Comparison of ENCODE assay signal across 7 cellular contexts in the genomic region with DNA sequence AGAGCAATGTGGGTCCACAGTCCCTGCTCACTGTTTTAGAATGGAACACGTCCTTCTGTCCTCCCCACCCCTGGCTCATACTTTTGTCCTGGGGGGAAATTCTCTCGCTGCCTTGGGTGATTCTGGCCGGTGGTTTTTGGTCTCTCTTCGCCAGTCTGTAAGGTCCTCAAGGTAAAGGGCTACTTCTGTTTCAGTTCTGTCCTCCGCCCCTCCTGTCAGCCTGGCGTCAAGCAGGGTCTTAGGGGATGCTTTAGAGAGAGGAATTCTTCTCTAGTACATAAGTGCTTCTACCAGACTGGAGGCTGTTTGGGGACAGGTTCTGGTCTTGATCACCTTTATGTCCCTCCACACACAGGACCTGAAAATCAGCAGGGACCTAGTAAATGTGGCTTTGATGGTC. TPM values are rescaled to one million over a fixed set of nuclear protein-coding genes. Genes with fewer than 3 reads are reported as not detected.
DNase-seq lines count a peak whose midpoint lies in the region; ATAC-seq, FAIRE-seq and TF ChIP-seq lines count a peak whose summit lies in the region.

No MANE protein-coding gene starts in this region.

- H3F3A ChIP-seq in SU-DHL-6 (ENCODE audit: insufficient read depth) (peaks cover 6% of the 10 kb centered on the region; the same call in 1 of the 2 replicates), smooth muscle cell (ENCODE audit: low read depth) (no peaks in the 10 kb centered on the region)

- H3K79me2 ChIP-seq in SU-DHL-6 (ENCODE audit: insufficient read depth, low read length) = peaks cover 17% of the 10 kb centered on the region; the same call in 1 of the 2 replicates
- H3K79me2 ChIP-seq in smooth muscle cell (ENCODE audit: low read depth) = peaks cover 40% of the 10 kb centered on the region

- no peaks in the 10 kb centered on the region for H3K9me2 ChIP-seq in SU-DHL-6 (replicated peaks; ENCODE audit: insufficient read depth, low read length)

- H3K4me2 ChIP-seq in SU-DHL-6 (ENCODE audit: low read depth, low read length, poor library complexity, severe bottlenecking) (peak overlapping the region; percentile 59), smooth muscle cell (peak overlapping the region; percentile 94)

- H3K4me3 ChIP-seq in H7 (ENCODE audit: insufficient read depth, low read depth, low read length) (peak overlapping the region; percentile 70), SU-DHL-6 (ENCODE audit: insufficient read depth, low read length, poor library complexity, severe bottlenecking) (peak overlapping the region; percentile 72), heart left ventricle (peak overlapping the region; percentile 63 to 97 (median 88)), smooth muscle cell (peak overlapping the region; percentile 79)

- TF ChIP-seq CTCF in SU-DHL-6 (IDR thresholded peaks at IDR 0.05; ENCODE audit: insufficient read depth, low read length, poor library complexity, severe bottlenecking) (no peak), heart left ventricle (IDR thresholded peaks at IDR 0.05) (no peak), smooth muscle cell (IDR thresholded peaks at IDR 0.05; ENCODE audit: borderline replicate concordance, insufficient read depth, poor library complexity, severe bottlenecking) (no peak)

- H3K4me1 ChIP-seq in heart left ventricle (peaks cover 1 to 51% (median 42%) of the 10 kb centered on the region in 12 donors), smooth muscle cell (ENCODE audit: low read depth) (peaks cover 17% of the 10 kb centered on the region)

- intact Hi-C loops in heart left ventricle (cut with DNase I) = loop anchor here in 5 of 10 donors (1.0 to 10.0 kb wide), 3 partner anchors 36 to 275 kb away; a partner anchor contains a TSS

- no peaks in the 10 kb centered on the region; the same call in 1 of the 2 replicates for H3K9me3 ChIP-seq in SU-DHL-6 (ENCODE audit: insufficient read depth, low read length)
- H3K9me3 ChIP-seq in heart left ventricle = no peaks in the 10 kb centered on the region
- H3K9me3 ChIP-seq in smooth muscle cell (replicated peaks; ENCODE audit: low read depth) = no peaks in the 10 kb centered on the region

- H2AFZ ChIP-seq in SU-DHL-6 (ENCODE audit: low read depth, low read length, severe bottlenecking) = peak overlapping the region; percentile 94
- H2AFZ ChIP-seq in smooth muscle cell (ENCODE audit: low read depth) = peak overlapping the region; percentile 97

- ATAC-seq in heart left ventricle (peak in 2 of 4 donors; percentile 5 to 7), GM21360 (IDR thresholded peaks at IDR 0.05; ENCODE audit: unreplicated experiment) (no peak)

- DNase-seq in H7 (no peak), heart left ventricle (no peak), smooth muscle cell (lab: John Stamatoyannopoulos, UW; ENCODE audit: unreplicated experiment) (no peak), urothelium cell line (ENCODE audit: low spot score) (no peak), activated gamma-delta T cell (lab: John Stamatoyannopoulos, UW) (no peak)

- no peak for TF ChIP-seq POLR2A in heart left ventricle (IDR thresholded peaks at IDR 0.05)

- H3K36me3 ChIP-seq in H7 (replicated peaks; ENCODE audit: control insufficient read depth, insufficient read depth, low read length) = no peaks in the 10 kb centered on the region; the same call in 1 of the 2 replicates
- peaks cover 8% of the 10 kb centered on the region; the same call in 1 of the 2 replicates for H3K36me3 ChIP-seq in SU-DHL-6 (ENCODE audit: low read length)
- H3K36me3 ChIP-seq in heart left ventricle = peaks cover 0 to 23% (median 8%) of the 10 kb centered on the region in 9 donors
- no peaks in the 10 kb centered on the region for H3K36me3 ChIP-seq in smooth muscle cell (ENCODE audit: low read depth)

- H3K9ac ChIP-seq in SU-DHL-6 (ENCODE audit: low read length) (peak overlapping the region; percentile 29), smooth muscle cell (ENCODE audit: low read depth) (no peak overlapping the region)

- H3K27ac ChIP-seq in SU-DHL-6 (ENCODE audit: low read depth, low read length) = no peak overlapping the region
- H3K27ac ChIP-seq in heart left ventricle = peak overlapping the region in 11 of 12 donors; percentile 71 to 95 (median 87)
- H3K27ac ChIP-seq in smooth muscle cell (ENCODE audit: low read depth) = no peak overlapping the region

- 1 to 15% (median 11%) methylated on average over 6 of the region's 6 CpGs for WGBS in heart left ventricle, 4 donors
- 15% methylated on average over 6 of the region's 6 CpGs for WGBS in smooth muscle cell (ENCODE audit: low lambda C conversion rate)

- H3K27me3 ChIP-seq in H7 (ENCODE audit: control insufficient read depth, insufficient read depth, low read length) = no peaks in the 10 kb centered on the region; the same call in 1 of the 2 replicates
- no peaks in the 10 kb centered on the region for H3K27me3 ChIP-seq in SU-DHL-6 (ENCODE audit: low read length)
- no peaks in the 10 kb centered on the region for H3K27me3 ChIP-seq in heart left ventricle
- no peaks in the 10 kb centered on the region for H3K27me3 ChIP-seq in smooth muscle cell (ENCODE audit: low read depth)

- H4K20me1 ChIP-seq in SU-DHL-6 (ENCODE audit: low read depth, low read length) (no peaks in the 10 kb centered on the region), smooth muscle cell (ENCODE audit: low read depth) (peaks cover 29% of the 10 kb centered on the region)

- no peak for FAIRE-seq in urothelium cell line (lab: Jason Lieb, UNC)

RNA-seq across cellular contexts. Expression of a gene that starts 0.6 kb away (rescaled TPM):
- total RNA-seq in H7 (2014; rRNA removed; shearing (Covaris generic)) = 49.0 and 52.5 TPM in 2 replicates
- total RNA-seq in heart left ventricle = 10 to 100 TPM; 38.2 to 50.7 (median 41.3) TPM
- 10 to 100 TPM; 69.9 to 77.2 TPM for polyA plus RNA-seq in heart left ventricle
- 67.1 and 70.2 TPM in 2 replicates for total RNA-seq in smooth muscle cell
- polyA plus RNA-seq in smooth muscle cell = 46.2 and 48.9 TPM in 2 replicates

RNA-seq across cellular contexts. Expression of a gene that starts 5.7 kb away (rescaled TPM):
- total RNA-seq in H7 (2014; rRNA removed; shearing (Covaris generic)) = 35.5 and 39.7 TPM in 2 replicates
- total RNA-seq in heart left ventricle (10 to 100 TPM in 1 of 9 donors, 1 to 10 TPM in 8; 5.8 to 14.1 (median 7.8) TPM), smooth muscle cell (20.6 and 21.8 TPM in 2 replicates)
- polyA plus RNA-seq in heart left ventricle (1 to 10 TPM; 4.4 to 6.3 TPM), smooth muscle cell (39.8 and 41.8 TPM in 2 replicates)

RNA-seq across cellular contexts. Expression of a gene that starts 16.6 kb away (rescaled TPM):
- not detected in 2 replicates for total RNA-seq in H7 (2014; rRNA removed; shearing (Covaris generic))
- 1 to 10 TPM in 3 of 9 donors, under 1 TPM in 4, not detected in 2; 0.62 to 4.1 (median 0.87) TPM for total RNA-seq in heart left ventricle
- polyA plus RNA-seq in heart left ventricle = under 1 TPM; 0.19 to 0.46 TPM
- 1.3 and 4.0 TPM in 2 replicates for total RNA-seq in smooth muscle cell
- 6.6 and 27.3 TPM in 2 replicates for polyA plus RNA-seq in smooth muscle cell

Comparison
In these comparisons a context has a peak if more than half of its experiments do, and no peak if none do; other contexts are left out.
1. H3K27ac ChIP-seq: peak in heart left ventricle (11 of 12); none in SU-DHL-6 (single experiment) and smooth muscle cell (single experiment).
2. Peak in every context shown above with its lines, with median percentiles within 50 percentile points of each other: H3K4me3 ChIP-seq.